In genomic region chr19:48873476-48874308, GRCh38 we compare ENCODE assay signal across 6 cellular contexts. TPM values are rescaled to one million over a fixed set of nuclear protein-coding genes. Genes with fewer than 3 reads are reported as not detected.
DNase-seq lines count a peak whose midpoint lies in the region; ATAC-seq and TF ChIP-seq lines count a peak whose summit lies in the region.

No MANE protein-coding gene starts in this region.

- TF ChIP-seq CTCF in BJ (IDR thresholded peaks at IDR 0.05; ENCODE audit: insufficient read depth, low read depth, low read length) (no peak), right atrium auricular region (IDR thresholded peaks at IDR 0.05) (no peak), upper lobe of right lung (IDR thresholded peaks at IDR 0.05) (no peak)

- peaks cover 40% of the 10 kb centered on the region for H3K36me3 Mint-ChIP-seq in T-cell

- H3K4me1 Mint-ChIP-seq in T-cell = peaks cover 40 to 48% (median 48%) of the 10 kb centered on the region in 3 donors

- CTCF ChIA-PET in BJ (lab: Yijun Ruan, JAX) (interaction anchor here (1.2 to 3.5 kb wide), 3 partner anchors 31 to 97 kb away, joined by 3 to 12 read pairs (median 5); partner anchors contain the start of gene HSD17B14), T-cell (lab: Charles Lee) (no interaction called here)

- H3K9me3 ChIP-seq in right atrium auricular region = no peaks in the 10 kb centered on the region
- H3K9me3 ChIP-seq in upper lobe of right lung = no peaks in the 10 kb centered on the region

- DNase-seq in BJ (ENCODE audit: low read depth) = no peak
- no peak for DNase-seq in T-cell
- no peak for DNase-seq in right atrium auricular region (ENCODE audit: low spot score)
- DNase-seq in upper lobe of right lung = no peak

- H3K27me3 ChIP-seq in BJ (ENCODE audit: control insufficient read depth, insufficient read depth, low read length) (no peaks in the 10 kb centered on the region), right atrium auricular region (no peaks in the 10 kb centered on the region), upper lobe of right lung (no peaks in the 10 kb centered on the region)

- peak overlapping the region; percentile 99 to 100 for H3K27ac Mint-ChIP-seq in T-cell

- H3K4me3 Mint-ChIP-seq in T-cell = peak overlapping the region; percentile 98 to 100 (median 99)

- H3K4me1 ChIP-seq in right atrium auricular region (peaks cover 0 to 55% of the 10 kb centered on the region in 2 donors), upper lobe of right lung (peaks cover 34% of the 10 kb centered on the region)

- intact Hi-C loops in upper lobe of right lung (cut with DNase I) = no loop called here

- POLR2A ChIA-PET in BJ (lab: Charles Lee) = interaction anchor here (0.6 to 1.0 kb wide), 2 partner anchors 90 to 405 kb away, joined by 4 to 6 read pairs; no protein-coding TSS in a partner anchor
- POLR2A ChIA-PET in T-cell (lab: Charles Lee) = interaction anchor here (0.5 to 0.8 kb wide), 4 partner anchors 102 to 299 kb away, joined by 3 to 5 read pairs (median 3); no protein-coding TSS in a partner anchor

- H3K36me3 ChIP-seq in BJ (ENCODE audit: control insufficient read depth, insufficient read depth, low read length) (peaks cover 28% of the 10 kb centered on the region), right atrium auricular region (peaks cover 57% of the 10 kb centered on the region), upper lobe of right lung (peaks cover 49% of the 10 kb centered on the region)

- H3K9me3 Mint-ChIP-seq in T-cell = no peaks in the 10 kb centered on the region

- H3K4me3 ChIP-seq in BJ (ENCODE audit: low read depth, low read length) (peak overlapping the region; percentile 88), right atrium auricular region (peak overlapping the region; percentile 88 to 95), upper lobe of right lung (peak overlapping the region; percentile 97)

- H3K27ac ChIP-seq in right atrium auricular region = peak overlapping the region; percentile 99 to 100
- H3K27ac ChIP-seq in upper lobe of right lung = peak overlapping the region; percentile 100

- no peak for ATAC-seq in T-cell (replicated peaks in 1 of 4)
- ATAC-seq in upper lobe of right lung = no peak
- no peak for ATAC-seq in HG03135 (IDR thresholded peaks at IDR 0.05; ENCODE audit: unreplicated experiment)
- no peak for ATAC-seq in HG03432 (IDR thresholded peaks at IDR 0.05; ENCODE audit: unreplicated experiment)

- H3K27me3 Mint-ChIP-seq in T-cell = no peaks in the 10 kb centered on the region

RNA-seq across cellular contexts. Expression of gene PPP1R15A, which starts 1.5 kb away (rescaled TPM):
- polyA plus RNA-seq in BJ (2011; rRNA removed) = 24.7 and 43.0 TPM in 2 replicates
- 12.4 and 13.8 TPM in 2 replicates for polyA minus RNA-seq in BJ (2011; rRNA and poly(A)+ RNA removed)
- total RNA-seq in T-cell (100 to 1,000 TPM in 2 of 5 donors, 10 to 100 TPM in 3; 74.4 to 713 (median 93.6) TPM), right atrium auricular region (10 to 100 TPM; 55.0 to 97.6 TPM), upper lobe of right lung (80.9 TPM)

RNA-seq across cellular contexts. Expression of gene PLEKHA4, which starts 5.3 kb away (rescaled TPM):
- 3.3 and 5.4 TPM in 2 replicates for polyA plus RNA-seq in BJ (2011; rRNA removed)
- polyA minus RNA-seq in BJ (2011; rRNA and poly(A)+ RNA removed) = 4.7 and 5.2 TPM in 2 replicates
- total RNA-seq in T-cell = 10 to 100 TPM in 1 of 5 donors, 1 to 10 TPM in 4; 2.7 to 11.8 (median 5.2) TPM
- total RNA-seq in right atrium auricular region = 10 to 100 TPM; 22.4 to 25.1 TPM
- 16.0 TPM for total RNA-seq in upper lobe of right lung

RNA-seq across cellular contexts. Expression of gene TULP2, which starts 24.9 kb away (rescaled TPM):
- 0.07 and 0.10 TPM in 2 replicates for polyA plus RNA-seq in BJ (2011; rRNA removed)
- not detected in 2 replicates for polyA minus RNA-seq in BJ (2011; rRNA and poly(A)+ RNA removed)
- total RNA-seq in T-cell = under 1 TPM in 1 of 5 donors, not detected in 4; 0.26 TPM
- not detected for total RNA-seq in right atrium auricular region
- total RNA-seq in upper lobe of right lung = not detected

RNA-seq across cellular contexts. Expression of gene NUCB1, which starts 26.4 kb away (rescaled TPM):
- 145 and 305 TPM in 2 replicates for polyA plus RNA-seq in BJ (2011; rRNA removed)
- 46.8 and 47.6 TPM in 2 replicates for polyA minus RNA-seq in BJ (2011; rRNA and poly(A)+ RNA removed)
- total RNA-seq in T-cell (100 to 1,000 TPM; 122 to 177 (median 165) TPM), right atrium auricular region (100 to 1,000 TPM; 347 to 411 TPM), upper lobe of right lung (287 TPM)

RNA-seq across cellular contexts. Expression of gene HSD17B14, which starts 37.4 kb away (rescaled TPM):
- polyA plus RNA-seq in BJ (2011; rRNA removed) = 7.4 and 7.6 TPM in 2 replicates
- 1.1 and 3.5 TPM in 2 replicates for polyA minus RNA-seq in BJ (2011; rRNA and poly(A)+ RNA removed)
- total RNA-seq in T-cell = 1 to 10 TPM in 2 of 5 donors, under 1 TPM in 2, not detected in 1; 0.58 to 2.1 (median 1.1) TPM
- total RNA-seq in right atrium auricular region = 1 to 10 TPM; 3.7 to 6.3 TPM
- total RNA-seq in upper lobe of right lung = 23.5 TPM
